In genomic region chr7:101558742-101559325, GRCh38 we compare ENCODE assay signal across 14 cellular contexts.
DNase-seq lines count a peak whose midpoint lies in the region; ATAC-seq and TF ChIP-seq lines count a peak whose summit lies in the region.
"Had no signal": no experiment of that assay in that cellular context is flagged by ENCODE, and none has a peak within 500 bp of the region (broad histone marks: within the 10 kb centered on the region; RNA-seq: fewer than 3 reads in every experiment).

No MANE protein-coding gene starts in this region.

- H3K9ac ChIP-seq in SU-DHL-6 (ENCODE audit: low read length): no peak overlapping the region
- H3K9ac ChIP-seq: BLaER1 had no signal

- CTCF ChIA-PET in HEK293 (lab: Yijun Ruan, JAX): interaction anchor here (0.6 to 1.6 kb wide), 4 partner anchors 16 to 474 kb away, joined by 3 to 6 read pairs (median 4); partner anchors contain the start of gene TRIM56

- H3K27me3 ChIP-seq in SU-DHL-6 (ENCODE audit: low read length): no peaks in the 10 kb centered on the region
- H3K27me3 ChIP-seq in kidney epithelial cell (ENCODE audit: control insufficient read depth, insufficient read depth, low read length): peaks cover 23% of the 10 kb centered on the region
- H3K27me3 ChIP-seq: BLaER1 had no signal

- H3K79me2 ChIP-seq in SU-DHL-6 (ENCODE audit: insufficient read depth, low read length): no peaks in the 10 kb centered on the region

- no peaks in the 10 kb centered on the region for H4K20me1 ChIP-seq in SU-DHL-6 (ENCODE audit: low read depth, low read length)
- H4K20me1 ChIP-seq: BLaER1 had no signal

- no peaks in the 10 kb centered on the region for H3K36me3 ChIP-seq in HEK293 (ENCODE audit: control insufficient read depth in 2 of 2, insufficient read depth in 1 of 2, low read length in 2 of 2)
- H3K36me3 ChIP-seq in SU-DHL-6 (ENCODE audit: low read length): no peaks in the 10 kb centered on the region
- H3K36me3 ChIP-seq in kidney epithelial cell (ENCODE audit: control insufficient read depth, insufficient read depth, low read length): no peaks in the 10 kb centered on the region
- H3K36me3 ChIP-seq: BLaER1 had no signal

- H3K4me1 ChIP-seq in HEK293 (ENCODE audit: control insufficient read depth, insufficient read depth, low read length): no peaks in the 10 kb centered on the region
- H3K4me1 ChIP-seq: BLaER1 had no signal

- H3K4me2 ChIP-seq in SU-DHL-6 (ENCODE audit: low read depth, low read length, poor library complexity, severe bottlenecking): no peak overlapping the region
- H3K4me2 ChIP-seq: BLaER1 had no signal

- no peaks in the 10 kb centered on the region for H3F3A ChIP-seq in SU-DHL-6 (ENCODE audit: insufficient read depth)

- H3K27ac ChIP-seq in HEK293 (ENCODE audit: extremely low read depth, low read depth, low read length): no peak overlapping the region
- H3K27ac ChIP-seq in SU-DHL-6 (ENCODE audit: low read depth, low read length): no peak overlapping the region
- H3K27ac ChIP-seq: BLaER1 had no signal

- DNase-seq in AG08396 (ENCODE audit: low spot score): peak; percentile 12
- DNase-seq in kidney epithelial cell (ENCODE audit: low read depth): no peak
- no peak for DNase-seq in COLO668 (lab: John Stamatoyannopoulos, UW; ENCODE audit: unreplicated experiment)
- DNase-seq: activated CD8-positive, alpha-beta memory T cell treated with anti-CD3 and anti-CD28 coated beads, Interleukin-2, amount 10 ng/mL, durations not matched to agents 7 days and 5 days; activated naive CD4-positive, alpha-beta T cell treated with anti-CD3 and anti-CD28 coated beads, Interleukin-2, amount 50 U/mL, for 16 hours; NCI-H1417; SIG-M5; stimulated activated naive CD4-positive, alpha-beta T cell treated with Interleukin-2 at 50 U/mL for 16 hours had no signal

- no peak for ATAC-seq in HG03460 (IDR thresholded peaks at IDR 0.05; ENCODE audit: unreplicated experiment)
- no peak for ATAC-seq in HG03139 (IDR thresholded peaks at IDR 0.05; ENCODE audit: unreplicated experiment)
- ATAC-seq in HG03175 (IDR thresholded peaks at IDR 0.05; ENCODE audit: unreplicated experiment): no peak
- ATAC-seq: activated CD8-positive, alpha-beta memory T cell treated with anti-CD3 and anti-CD28 coated beads, Interleukin-2, amount 10 ng/mL, durations not matched to agents 7 days and 5 days had no signal

- no peak overlapping the region for H2AFZ ChIP-seq in SU-DHL-6 (ENCODE audit: low read depth, low read length, severe bottlenecking)

- H3K9me3 ChIP-seq in HEK293 (ENCODE audit: control insufficient read depth, insufficient read depth, low read depth, low read length) (no peaks in the 10 kb centered on the region), SU-DHL-6 (ENCODE audit: insufficient read depth, low read length) (no peaks in the 10 kb centered on the region)

- POLR2A ChIA-PET in HEK293 (lab: Yijun Ruan, JAX): no interaction called here

- H3K4me3 ChIP-seq in HEK293 (ENCODE audit: low read depth, low read length) (no peak overlapping the region), SU-DHL-6 (ENCODE audit: insufficient read depth, low read length, poor library complexity, severe bottlenecking) (no peak overlapping the region), kidney epithelial cell (ENCODE audit: low read depth, low read length) (no peak overlapping the region)
- H3K4me3 ChIP-seq: BLaER1 had no signal

- no peaks in the 10 kb centered on the region for H3K9me2 ChIP-seq in SU-DHL-6 (replicated peaks; ENCODE audit: insufficient read depth, low read length)

- peak; percentile 19; the same call in 1 of the 2 replicates for TF ChIP-seq CTCF in HEK293 (tag by site-specific recombination; IDR thresholded peaks at IDR 0.05)
- TF ChIP-seq CTCF in SU-DHL-6 (IDR thresholded peaks at IDR 0.05; ENCODE audit: insufficient read depth, low read length, poor library complexity, severe bottlenecking): peak; percentile 14
- peak; percentile 14 for TF ChIP-seq CTCF in kidney epithelial cell (IDR thresholded peaks at IDR 0.05; ENCODE audit: insufficient read depth, low read length, poor library complexity, severe bottlenecking)

TF ChIP-seq in HEK293, 187 proteins besides CTCF, POLR2A, EP300 and RAD21:
- no peak for TF ChIP-seq ZNF677 (tag by site-specific recombination; IDR thresholded peaks at IDR 0.05)
- peak; percentile 14; the same call in 1 of the 2 replicates for TF ChIP-seq ZNF423 (tag by site-specific recombination; IDR thresholded peaks at IDR 0.05)
